21 cellular contexts compared by ENCODE assay signal in the genomic region with DNA sequence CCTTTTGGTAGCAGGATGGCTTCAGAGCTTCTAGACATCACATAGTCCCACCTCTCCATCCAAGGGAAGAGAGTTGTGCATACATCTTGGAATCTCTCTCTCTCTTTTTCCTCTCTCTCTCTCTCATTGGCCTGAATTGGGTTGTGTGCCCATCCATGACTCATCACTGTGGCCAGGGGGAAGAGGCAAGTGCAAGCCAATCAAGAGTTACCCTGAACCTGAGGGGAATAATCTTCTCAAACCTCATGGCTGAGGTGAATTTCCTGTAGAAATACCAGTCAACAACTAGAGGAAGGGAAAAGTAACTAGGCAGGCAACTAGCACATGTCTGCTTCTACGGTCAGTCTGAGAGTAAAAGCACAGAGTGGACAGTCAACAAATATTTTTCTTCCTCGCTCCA. TPM values are rescaled to one million over a fixed set of nuclear protein-coding genes. Genes with fewer than 3 reads are reported as not detected.
A peak's percentile ranks its signal among the peaks of the same experiment; 100 is the strongest.
DNase-seq lines count a peak whose midpoint lies in the region; ATAC-seq and TF ChIP-seq lines count a peak whose summit lies in the region.
"Had no signal": no experiment of that assay in that cellular context is flagged by ENCODE, and none has a peak within 500 bp of the region (broad histone marks: within the 10 kb centered on the region; RNA-seq: fewer than 3 reads in every experiment).

No MANE protein-coding gene starts in this region.

- no peaks in the 10 kb centered on the region for H3K9me2 ChIP-seq in GM23338 (ENCODE audit: insufficient read depth)

- peaks cover 3% of the 10 kb centered on the region for H3K27me3 Mint-ChIP-seq in GM23338 (ENCODE audit: insufficient read depth, low read depth, poor library complexity)
- H3K27me3 Mint-ChIP-seq in WTC11 (ENCODE audit: low read depth): no peaks in the 10 kb centered on the region; the same call in 1 of the 2 replicates
- H3K27me3 Mint-ChIP-seq in CD8-positive, alpha-beta memory T cell: peaks cover 4 to 9% of the 10 kb centered on the region in 2 donors

- TF ChIP-seq CTCF in GM23338 (conservative IDR thresholded peaks at IDR 0.05; ENCODE audit: low read depth in 2 of 2): no peak
- TF ChIP-seq CTCF in WTC11 (IDR thresholded peaks at IDR 0.05): no peak

- no peak overlapping the region for H3K27ac ChIP-seq in GM23338 (ENCODE audit: low read depth)
- H3K27ac ChIP-seq in CD8-positive, alpha-beta memory T cell (ENCODE audit: low read depth, low read length): no peak overlapping the region
- H3K27ac ChIP-seq: A549, SJSA1 had no signal

- H3K36me3 Mint-ChIP-seq in GM23338 (ENCODE audit: low read depth) (peaks cover 3% of the 10 kb centered on the region; the same call in 1 of the 3 replicates), WTC11 (peaks cover 9% of the 10 kb centered on the region)
- H3K36me3 Mint-ChIP-seq in CD8-positive, alpha-beta memory T cell: peaks cover 0 to 8% (median 0%) of the 10 kb centered on the region in 3 donors

- DNase-seq in A172 (ENCODE audit: low spot score): peak; percentile 49
- no peak for DNase-seq in GM23338 (ENCODE audit: low spot score)
- DNase-seq in NCI-H226: peak; percentile 19
- DNase-seq in fibroblast of peridontal ligament (ENCODE audit: extremely low read depth): peak; percentile 22
- DNase-seq in NAMALWA (ENCODE audit: low spot score): no peak
- DNase-seq in left colon: no peak
- DNase-seq in WTC11 (ENCODE audit: low spot score): no peak
- no peak for DNase-seq in CD8-positive, alpha-beta memory T cell
- DNase-seq: C1 segment of cervical spinal cord; DMS 273 treated with DMSO at 0.1 percent for 48 hours; KBM-7; MM.1S; NCI-H1417; NCI-H1930; NCI-H446 treated with DMSO at 0.1 percent for 48 hours; NK-92 treated with Interleukin-12 subunit alpha and Interleukin-12 subunit beta, amount 100 ng/mL, for 24 hours; OCI-M1; T-cell had no signal

- no peaks in the 10 kb centered on the region for H3K9me3 ChIP-seq in CD8-positive, alpha-beta memory T cell (ENCODE audit: low read length)
- H3K9me3 ChIP-seq: A549, SJSA1 had no signal

- no peaks in the 10 kb centered on the region for H3K79me2 ChIP-seq in GM23338 (replicated peaks; ENCODE audit: insufficient read depth)

- H3K4me1 Mint-ChIP-seq in GM23338: peaks cover 16% of the 10 kb centered on the region
- H3K4me1 Mint-ChIP-seq in WTC11: peaks cover 14% of the 10 kb centered on the region
- H3K4me1 Mint-ChIP-seq in CD8-positive, alpha-beta memory T cell: no peaks in the 10 kb centered on the region
- H3K4me1 Mint-ChIP-seq: T-cell had no signal

- H3K36me3 ChIP-seq in GM23338 (ENCODE audit: insufficient read depth): no peaks in the 10 kb centered on the region
- no peaks in the 10 kb centered on the region for H3K36me3 ChIP-seq in CD8-positive, alpha-beta memory T cell (ENCODE audit: insufficient read depth, low read length)
- H3K36me3 ChIP-seq: SJSA1 had no signal

- intact Hi-C loops in left colon (cut with DNase I, micrococcal nuclease): no loop called here

- H3K27ac Mint-ChIP-seq in GM23338: no peak overlapping the region
- H3K27ac Mint-ChIP-seq in WTC11: no peak overlapping the region; the same call in 1 of the 2 replicates
- no peak overlapping the region for H3K27ac Mint-ChIP-seq in CD8-positive, alpha-beta memory T cell
- H3K27ac Mint-ChIP-seq: T-cell had no signal

- no peaks in the 10 kb centered on the region for H3F3A ChIP-seq in GM23338 (replicated peaks; ENCODE audit: low read depth)

- CTCF ChIA-PET in WTC11 (lab: Charles Lee): no interaction called here
- CTCF ChIA-PET in CD8-positive, alpha-beta memory T cell (lab: Charles Lee): no interaction called here

- ATAC-seq in GM23338 (no peak), left colon (no peak), WTC11 (no peak; the same call in 1 of the 2 replicates)
- ATAC-seq: A549, HCT116, T-cell had no signal

- POLR2A ChIA-PET in WTC11 (lab: Charles Lee): no interaction called here
- POLR2A ChIA-PET in CD8-positive, alpha-beta memory T cell (lab: Charles Lee): no interaction called here

- no peaks in the 10 kb centered on the region for H4K20me1 ChIP-seq in GM23338 (replicated peaks; ENCODE audit: insufficient read depth)

- peaks cover 8% of the 10 kb centered on the region for H3K4me1 ChIP-seq in GM23338 (ENCODE audit: insufficient read depth)
- H3K4me1 ChIP-seq in CD8-positive, alpha-beta memory T cell (ENCODE audit: insufficient read depth, low read length): no peaks in the 10 kb centered on the region
- H3K4me1 ChIP-seq: A549 had no signal

- H3K9me3 Mint-ChIP-seq in GM23338: no peaks in the 10 kb centered on the region; the same call in none of the 3 replicates
- peaks cover 25% of the 10 kb centered on the region for H3K9me3 Mint-ChIP-seq in WTC11
- H3K9me3 Mint-ChIP-seq in CD8-positive, alpha-beta memory T cell: no peaks in the 10 kb centered on the region
- H3K9me3 Mint-ChIP-seq: T-cell had no signal

- no peak overlapping the region for H3K4me2 ChIP-seq in GM23338
- H3K4me2 ChIP-seq: A549 had no signal

- no peak overlapping the region for H3K4me3 ChIP-seq in GM23338
- no peak overlapping the region for H3K4me3 ChIP-seq in CD8-positive, alpha-beta memory T cell (ENCODE audit: low read length)
- H3K4me3 ChIP-seq: A549, SJSA1 had no signal

- H2AFZ ChIP-seq in GM23338: peak overlapping the region; percentile 64

- H3K4me3 Mint-ChIP-seq in GM23338: no peak overlapping the region
- no peak overlapping the region for H3K4me3 Mint-ChIP-seq in WTC11
- H3K4me3 Mint-ChIP-seq in CD8-positive, alpha-beta memory T cell: no peak overlapping the region
- H3K4me3 Mint-ChIP-seq: T-cell had no signal

- H3K27me3 ChIP-seq in GM23338 (ENCODE audit: insufficient read depth): no peaks in the 10 kb centered on the region
- no peaks in the 10 kb centered on the region for H3K27me3 ChIP-seq in CD8-positive, alpha-beta memory T cell (ENCODE audit: insufficient read depth, low read length, poor library complexity, severe bottlenecking)

TF ChIP-seq in GM23338, 12 proteins besides CTCF, POLR2A, EP300 and RAD21 (continues in another document):
- TF ChIP-seq JUNB (IDR thresholded peaks at IDR 0.05; ENCODE audit: unreplicated experiment) (no peak), STAT1 (IDR thresholded peaks at IDR 0.05; ENCODE audit: unreplicated experiment) (no peak), ZNF114 (CRISPR knock-in tag; IDR thresholded peaks at IDR 0.05) (no peak), ZNF331 (CRISPR knock-in tag; IDR thresholded peaks at IDR 0.05; ENCODE audit: low read depth) (no peak), EZH2 (IDR thresholded peaks at IDR 0.05; ENCODE audit: low read depth, unreplicated experiment) (no peak), NANOG (IDR thresholded peaks at IDR 0.05; ENCODE audit: borderline replicate concordance) (no peak)

TF ChIP-seq in WTC11, 78 proteins besides CTCF, POLR2A, EP300 and RAD21:
- TF ChIP-seq, protein P1, sequence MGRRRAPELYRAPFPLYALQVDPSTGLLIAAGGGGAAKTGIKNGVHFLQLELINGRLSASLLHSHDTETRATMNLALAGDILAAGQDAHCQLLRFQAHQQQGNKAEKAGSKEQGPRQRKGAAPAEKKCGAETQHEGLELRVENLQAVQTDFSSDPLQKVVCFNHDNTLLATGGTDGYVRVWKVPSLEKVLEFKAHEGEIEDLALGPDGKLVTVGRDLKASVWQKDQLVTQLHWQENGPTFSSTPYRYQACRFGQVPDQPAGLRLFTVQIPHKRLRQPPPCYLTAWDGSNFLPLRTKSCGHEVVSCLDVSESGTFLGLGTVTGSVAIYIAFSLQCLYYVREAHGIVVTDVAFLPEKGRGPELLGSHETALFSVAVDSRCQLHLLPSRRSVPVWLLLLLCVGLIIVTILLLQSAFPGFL (CRISPR knock-in tag; IDR thresholded peaks at IDR 0.05; ENCODE audit: borderline replicate concordance): no peak
- TF ChIP-seq ZNF121 (CRISPR knock-in tag; IDR thresholded peaks at IDR 0.05) (no peak), IRF2 (CRISPR knock-in tag; IDR thresholded peaks at IDR 0.05; ENCODE audit: borderline replicate concordance, low read depth) (no peak), OVOL2 (CRISPR knock-in tag; IDR thresholded peaks at IDR 0.05; ENCODE audit: borderline replicate concordance) (no peak), TEAD4 (CRISPR knock-in tag; IDR thresholded peaks at IDR 0.05) (no peak), ZNF671 (CRISPR knock-in tag; IDR thresholded peaks at IDR 0.05) (no peak), KAT7 (CRISPR knock-in tag; IDR thresholded peaks at IDR 0.05; ENCODE audit: borderline replicate concordance) (no peak)
- TF ChIP-seq, protein P2, sequence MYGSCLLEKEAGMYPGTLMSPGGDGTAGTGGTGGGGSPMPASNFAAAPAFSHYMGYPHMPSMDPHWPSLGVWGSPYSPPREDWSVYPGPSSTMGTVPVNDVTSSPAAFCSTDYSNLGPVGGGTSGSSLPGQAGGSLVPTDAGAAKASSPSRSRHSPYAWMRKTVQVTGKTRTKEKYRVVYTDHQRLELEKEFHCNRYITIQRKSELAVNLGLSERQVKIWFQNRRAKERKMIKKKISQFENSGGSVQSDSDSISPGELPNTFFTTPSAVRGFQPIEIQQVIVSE (CRISPR knock-in tag; IDR thresholded peaks at IDR 0.05; ENCODE audit: borderline replicate concordance): no peak
- TF ChIP-seq, protein P3, sequence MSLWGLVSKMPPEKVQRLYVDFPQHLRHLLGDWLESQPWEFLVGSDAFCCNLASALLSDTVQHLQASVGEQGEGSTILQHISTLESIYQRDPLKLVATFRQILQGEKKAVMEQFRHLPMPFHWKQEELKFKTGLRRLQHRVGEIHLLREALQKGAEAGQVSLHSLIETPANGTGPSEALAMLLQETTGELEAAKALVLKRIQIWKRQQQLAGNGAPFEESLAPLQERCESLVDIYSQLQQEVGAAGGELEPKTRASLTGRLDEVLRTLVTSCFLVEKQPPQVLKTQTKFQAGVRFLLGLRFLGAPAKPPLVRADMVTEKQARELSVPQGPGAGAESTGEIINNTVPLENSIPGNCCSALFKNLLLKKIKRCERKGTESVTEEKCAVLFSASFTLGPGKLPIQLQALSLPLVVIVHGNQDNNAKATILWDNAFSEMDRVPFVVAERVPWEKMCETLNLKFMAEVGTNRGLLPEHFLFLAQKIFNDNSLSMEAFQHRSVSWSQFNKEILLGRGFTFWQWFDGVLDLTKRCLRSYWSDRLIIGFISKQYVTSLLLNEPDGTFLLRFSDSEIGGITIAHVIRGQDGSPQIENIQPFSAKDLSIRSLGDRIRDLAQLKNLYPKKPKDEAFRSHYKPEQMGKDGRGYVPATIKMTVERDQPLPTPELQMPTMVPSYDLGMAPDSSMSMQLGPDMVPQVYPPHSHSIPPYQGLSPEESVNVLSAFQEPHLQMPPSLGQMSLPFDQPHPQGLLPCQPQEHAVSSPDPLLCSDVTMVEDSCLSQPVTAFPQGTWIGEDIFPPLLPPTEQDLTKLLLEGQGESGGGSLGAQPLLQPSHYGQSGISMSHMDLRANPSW (CRISPR knock-in tag; conservative IDR thresholded peaks at IDR 0.05; ENCODE audit: low read depth): no peak

RNA-seq across cellular contexts. Expression of a gene that starts 7.3 kb away (rescaled TPM):
- 41.3 and 42.5 TPM in 2 replicates for total RNA-seq in A172 (2014; rRNA removed; shearing (Covaris generic))
- 30.2 and 36.5 TPM in 2 replicates for total RNA-seq in GM23338 (2014; rRNA removed; shearing (Covaris generic))
- polyA plus RNA-seq in GM23338 (2016; fragmentation: Nextera tagmentation; extraction: Ambion mirVana): 26.3 and 28.1 TPM in 2 replicates
- total RNA-seq in left colon (1 to 10 TPM; 1.6 to 2.3 TPM), WTC11 (2021) (26.1 to 30.0 TPM (median 28.0 TPM) in 3 replicates)
- 10 to 100 TPM; 18.4 to 22.1 TPM for total RNA-seq in CD8-positive, alpha-beta memory T cell
- polyA plus RNA-seq in CD8-positive, alpha-beta memory T cell: 13.1 TPM

Comparison
In these comparisons a context has a peak if more than half of its experiments do, and no peak if none do; other contexts are left out.
1. DNase-seq: peak in A172 (single experiment), NCI-H226 (single experiment) and fibroblast of peridontal ligament (single experiment); none in GM23338 (single experiment), NAMALWA (single experiment), left colon (0 of 2), WTC11 (single experiment) and CD8-positive, alpha-beta memory T cell (0 of 5).